In genomic region chr11:103055174-103055890, GRCh38 we compare ENCODE assay signal across 8 cellular contexts. TPM values are rescaled to one million over a fixed set of nuclear protein-coding genes. Genes with fewer than 3 reads are reported as not detected.
DNase-seq lines count a peak whose midpoint lies in the region; ATAC-seq and TF ChIP-seq lines count a peak whose summit lies in the region.

No MANE protein-coding gene starts in this region.

- peak in 5 of 6 experiments; percentile 41 to 63 (median 51) for TF ChIP-seq CTCF in esophagus squamous epithelium (IDR thresholded peaks at IDR 0.05)

- no peaks in the 10 kb centered on the region for H3K9me3 ChIP-seq in esophagus squamous epithelium

- intact Hi-C loops in esophagus squamous epithelium (cut with DNase I), result no loop called here

- H3K4me3 ChIP-seq in esophagus squamous epithelium, result no peak overlapping the region

- H3K36me3 ChIP-seq in esophagus squamous epithelium, result peaks cover 0 to 23% (median 0%) of the 10 kb centered on the region in 3 donors

- peak; percentile 54 for ATAC-seq in GM18858 (IDR thresholded peaks at IDR 0.05; ENCODE audit: unreplicated experiment)
- peak; percentile 72 for ATAC-seq in HG03442 (IDR thresholded peaks at IDR 0.05; ENCODE audit: unreplicated experiment)
- no peak for ATAC-seq in HG02870 (IDR thresholded peaks at IDR 0.05; ENCODE audit: unreplicated experiment)

- no peaks in the 10 kb centered on the region for H3K4me1 ChIP-seq in esophagus squamous epithelium

- no peaks in the 10 kb centered on the region for H3K27me3 ChIP-seq in esophagus squamous epithelium

- no peak for TF ChIP-seq POLR2A in esophagus squamous epithelium (IDR thresholded peaks at IDR 0.05)

- DNase-seq in Caki2 (ENCODE audit: low read depth) (peak; percentile 22), RKO (ENCODE audit: low spot score) (peak; percentile 68), esophagus squamous epithelium (lab: John Stamatoyannopoulos, UW) (no peak), pons (ENCODE audit: low spot score) (peak; percentile 63), UCSD-AML1 (lab: John Stamatoyannopoulos, UW; ENCODE audit: unreplicated experiment) (no peak)

- in situ Hi-C loops in Caki2 (cut with HindIII; ENCODE audit: low pct_unique_long_range_greater_than_20kb, low sequenced_read_pairs), result no loop called here

- WGBS in esophagus squamous epithelium, 2 donors, result 27 to 35% methylated on average over 3 of the region's 3 CpGs

- H3K27ac ChIP-seq in esophagus squamous epithelium, result no peak overlapping the region

RNA-seq across cellular contexts. Expression of gene DCUN1D5, which starts 36.6 kb away (rescaled TPM):
- 66.1 and 89.2 TPM in 2 replicates for total RNA-seq in Caki2 (2014; rRNA removed; shearing (Covaris generic); ENCODE audit: low replicate concordance)
- 10 to 100 TPM; 50.0 to 88.0 (median 63.9) TPM for total RNA-seq in esophagus squamous epithelium

RNA-seq across cellular contexts. Expression of gene DYNC2H1, which starts 53.9 kb away (rescaled TPM):
- total RNA-seq in Caki2 (2014; rRNA removed; shearing (Covaris generic); ENCODE audit: low replicate concordance), result 0.32 and 18.6 TPM in 2 replicates
- total RNA-seq in esophagus squamous epithelium, result 10 to 100 TPM in 2 of 4 donors, 1 to 10 TPM in 2; 6.8 to 13.9 (median 9.3) TPM

Comparison
In these comparisons a context has a peak if more than half of its experiments do, and no peak if none do; other contexts are left out.
1. DNase-seq: peak in Caki2 (single experiment), RKO (single experiment) and pons (single experiment); none in esophagus squamous epithelium (single experiment) and UCSD-AML1 (single experiment).